ENCODE assay signal across 18 cellular contexts in genomic region chr13:98158172-98158907, GRCh38. TPM values are rescaled to one million over a fixed set of nuclear protein-coding genes. Genes with fewer than 3 reads are reported as not detected.
DNase-seq lines count a peak whose midpoint lies in the region; ATAC-seq and TF ChIP-seq lines count a peak whose summit lies in the region.
"Had no signal": no experiment of that assay in that cellular context is flagged by ENCODE, and none has a peak within 500 bp of the region (broad histone marks: within the 10 kb centered on the region; RNA-seq: fewer than 3 reads in every experiment).

No MANE protein-coding gene starts in this region.

- H3K36me3 ChIP-seq in Karpas-422 (ENCODE audit: insufficient read depth, low read length), result no peaks in the 10 kb centered on the region

- no peaks in the 10 kb centered on the region for H3K9me2 ChIP-seq in Karpas-422 (replicated peaks; ENCODE audit: insufficient read depth, low read length)

- peaks cover 8% of the 10 kb centered on the region; the same call in 1 of the 2 replicates for H3K36me3 Mint-ChIP-seq in WTC11
- peaks cover 23% of the 10 kb centered on the region for H3K36me3 Mint-ChIP-seq in mesothelial cell of epicardium
- no peaks in the 10 kb centered on the region for H3K36me3 Mint-ChIP-seq in activated naive CD4-positive, alpha-beta T cell treated with anti-CD3 and anti-CD28 coated beads, Interleukin-2, amount 50 U/mL, for 72 hours

- no peaks in the 10 kb centered on the region for H3K27me3 ChIP-seq in Karpas-422 (ENCODE audit: low read length)

- H3K4me2 ChIP-seq in Karpas-422 (ENCODE audit: low read depth, low read length, poor library complexity, severe bottlenecking), result no peak overlapping the region

- no peaks in the 10 kb centered on the region for H3K9me3 ChIP-seq in Karpas-422 (ENCODE audit: low read length)

- ATAC-seq in left ventricle myocardium superior, result peak; percentile 33
- ATAC-seq in Right ventricle myocardium inferior, result no peak
- no peak for ATAC-seq in WTC11
- no peak for ATAC-seq in GM18907 (IDR thresholded peaks at IDR 0.05; ENCODE audit: unreplicated experiment)
- ATAC-seq in activated naive CD4-positive, alpha-beta T cell treated with anti-CD3 and anti-CD28 coated beads, Interleukin-2, amount 50 U/mL, for 72 hours, result no peak
- ATAC-seq: PC-3 had no signal

- no peaks in the 10 kb centered on the region for H4K20me1 ChIP-seq in Karpas-422 (ENCODE audit: insufficient read depth, low read depth, low read length)

- no peak overlapping the region for H3K27ac ChIP-seq in Karpas-422 (ENCODE audit: low read length)
- H3K27ac ChIP-seq: RWPE1 had no signal

- H2AFZ ChIP-seq in Karpas-422 (ENCODE audit: low read length), result no peak overlapping the region

- H3K27ac Mint-ChIP-seq in WTC11 (peak overlapping the region; percentile 42), mesothelial cell of epicardium (peak overlapping the region; percentile 84)
- no peak overlapping the region for H3K27ac Mint-ChIP-seq in activated naive CD4-positive, alpha-beta T cell treated with anti-CD3 and anti-CD28 coated beads, Interleukin-2, amount 50 U/mL, for 72 hours

- no peak overlapping the region for H3K4me3 ChIP-seq in Karpas-422 (ENCODE audit: low read length)

- peaks cover 35% of the 10 kb centered on the region for H3K4me1 Mint-ChIP-seq in WTC11
- peaks cover 37% of the 10 kb centered on the region for H3K4me1 Mint-ChIP-seq in mesothelial cell of epicardium

- intact Hi-C loops in left ventricle myocardium superior (cut with micrococcal nuclease), result no loop called here
- intact Hi-C loops in Right ventricle myocardium inferior (cut with DNase I), result no loop called here

- POLR2A ChIA-PET in WTC11 (lab: Charles Lee), result no interaction called here

- no peak overlapping the region for H3K9ac ChIP-seq in Karpas-422 (ENCODE audit: low read length)

- CTCF ChIA-PET in WTC11 (lab: Charles Lee), result interaction anchor here (0.6 kb wide), 1 partner anchor 33 kb away, joined by 3 read pairs; no protein-coding TSS in a partner anchor

- H3K9me3 Mint-ChIP-seq in WTC11 (no peaks in the 10 kb centered on the region), mesothelial cell of epicardium (peaks cover 6% of the 10 kb centered on the region)
- no peaks in the 10 kb centered on the region for H3K9me3 Mint-ChIP-seq in activated naive CD4-positive, alpha-beta T cell treated with anti-CD3 and anti-CD28 coated beads, Interleukin-2, amount 50 U/mL, for 72 hours

- no peaks in the 10 kb centered on the region for H3K4me1 ChIP-seq in Karpas-422 (ENCODE audit: low read length)

- H3K27me3 Mint-ChIP-seq in WTC11 (ENCODE audit: low read depth) (no peaks in the 10 kb centered on the region), mesothelial cell of epicardium (ENCODE audit: low read depth) (no peaks in the 10 kb centered on the region)

- no peak overlapping the region for H3K4me3 Mint-ChIP-seq in WTC11
- no peak overlapping the region for H3K4me3 Mint-ChIP-seq in mesothelial cell of epicardium

- H3K79me2 ChIP-seq in Karpas-422 (ENCODE audit: low read length), result no peaks in the 10 kb centered on the region

- no peak for TF ChIP-seq CTCF in WTC11 (IDR thresholded peaks at IDR 0.05)
- TF ChIP-seq CTCF in mesothelial cell of epicardium (IDR thresholded peaks at IDR 0.05; ENCODE audit: unreplicated experiment), result no peak

- DNase-seq in left ventricle myocardium superior, result peak; percentile 39
- DNase-seq in Right ventricle myocardium inferior (ENCODE audit: missing footprints), result no peak
- DNase-seq in WTC11 (ENCODE audit: low spot score), result no peak
- DNase-seq in mesothelial cell of epicardium (ENCODE audit: low spot score in 2 of 2, unreplicated experiment in 2 of 2), result no peak
- no peak for DNase-seq in activated naive CD4-positive, alpha-beta T cell treated with anti-CD3 and anti-CD28 coated beads, Interleukin-2, amount 50 U/mL, for 72 hours (ENCODE audit: low spot score in 2 of 2)
- DNase-seq in Karpas-422, result no peak
- no peak for DNase-seq in amygdala (lab: John Stamatoyannopoulos, UW)
- DNase-seq: C1 segment of cervical spinal cord, DMS153, NCI-H187 treated with DMSO at 0.1 percent for 48 hours, NCI-H69, PC-3 had no signal

TF ChIP-seq in WTC11, 78 proteins besides CTCF, POLR2A, EP300 and RAD21 (continues in another document):
- no peak for TF ChIP-seq TEAD1 (CRISPR knock-in tag; IDR thresholded peaks at IDR 0.05)
- no peak for TF ChIP-seq ELF4 (CRISPR knock-in tag; IDR thresholded peaks at IDR 0.05; ENCODE audit: low read depth)
- no peak for TF ChIP-seq STAT6 (CRISPR knock-in tag; conservative IDR thresholded peaks at IDR 0.05; ENCODE audit: low read depth)
- no peak for TF ChIP-seq ZMAT4 (CRISPR knock-in tag; IDR thresholded peaks at IDR 0.05)
- TF ChIP-seq SMAD4 (CRISPR knock-in tag; IDR thresholded peaks at IDR 0.05), result no peak
- no peak for TF ChIP-seq E2F1 (CRISPR knock-in tag; IDR thresholded peaks at IDR 0.05)
- TF ChIP-seq ATF2 (CRISPR knock-in tag; IDR thresholded peaks at IDR 0.05; ENCODE audit: borderline replicate concordance, low read depth), result no peak
- TF ChIP-seq TP53 (CRISPR knock-in tag; IDR thresholded peaks at IDR 0.05), result no peak
- TF ChIP-seq HMGA2 (CRISPR knock-in tag; IDR thresholded peaks at IDR 0.05), result no peak
- no peak for TF ChIP-seq USF1 (CRISPR knock-in tag; IDR thresholded peaks at IDR 0.05)
- no peak for TF ChIP-seq ZNF671 (CRISPR knock-in tag; IDR thresholded peaks at IDR 0.05)

RNA-seq across cellular contexts. Expression of gene FARP1, which starts 15.4 kb away (rescaled TPM):
- total RNA-seq in left ventricle myocardium superior, result 14.9 TPM
- 14.7 TPM for total RNA-seq in Right ventricle myocardium inferior
- total RNA-seq in WTC11 (2021), result 80.8 to 96.6 TPM (median 91.1 TPM) in 3 replicates
- 267 to 289 TPM (median 285 TPM) in 3 replicates for total RNA-seq in mesothelial cell of epicardium
- under 1 TPM; 0.58 to 0.61 TPM for total RNA-seq in activated naive CD4-positive, alpha-beta T cell treated with anti-CD3 and anti-CD28 coated beads, Interleukin-2, amount 50 U/mL, for 72 hours
- total RNA-seq in Karpas-422 (2014; rRNA removed; shearing (Covaris generic); ENCODE audit: low replicate concordance), result not detected in 2 replicates

RNA-seq across cellular contexts. Expression of gene RNF113B, which starts 18.7 kb away (rescaled TPM):
- total RNA-seq in left ventricle myocardium superior (not detected), Right ventricle myocardium inferior (not detected), WTC11 (2021) (not detected in 3 replicates), mesothelial cell of epicardium (not detected in 3 replicates)
- total RNA-seq in activated naive CD4-positive, alpha-beta T cell treated with anti-CD3 and anti-CD28 coated beads, Interleukin-2, amount 50 U/mL, for 72 hours, result not detected
- total RNA-seq in Karpas-422 (2014; rRNA removed; shearing (Covaris generic); ENCODE audit: low replicate concordance), result not detected in 2 replicates
- total RNA-seq: A673, H1, HT-29, PC-3, SK-MEL-5 had no signal

Comparison
In these comparisons a context has a peak if more than half of its experiments do, and no peak if none do; other contexts are left out.
1. H3K27ac Mint-ChIP-seq: peak in WTC11 (single experiment) and mesothelial cell of epicardium (single experiment); none in activated naive CD4-positive, alpha-beta T cell treated with anti-CD3 and anti-CD28 coated beads, Interleukin-2, amount 50 U/mL, for 72 hours (0 of 2).